ENCODE assay signal across 20 cellular contexts in genomic region chr1:202247837-202248795, GRCh38. TPM values are rescaled to one million over a fixed set of nuclear protein-coding genes. Genes with fewer than 3 reads are reported as not detected.
DNase-seq lines count a peak whose midpoint lies in the region; ATAC-seq and TF ChIP-seq lines count a peak whose summit lies in the region.
"Had no signal": no experiment of that assay in that cellular context is flagged by ENCODE, and none has a peak within 500 bp of the region (broad histone marks: within the 10 kb centered on the region; RNA-seq: fewer than 3 reads in every experiment).

No MANE protein-coding gene starts in this region.

- H3K4me3 ChIP-seq in right cardiac atrium (ENCODE audit: low read length) (no peak overlapping the region), endodermal cell (ENCODE audit: low read length) (no peak overlapping the region), hepatocyte (no peak overlapping the region)

- no peaks in the 10 kb centered on the region for H3K79me2 ChIP-seq in hepatocyte

- no peak overlapping the region for H3K9ac ChIP-seq in endodermal cell (ENCODE audit: extremely low read depth, low read length, poor library complexity, severe bottlenecking)

- peak; percentile 59 for DNase-seq in cardiac septum (ENCODE audit: low spot score)
- DNase-seq in right cardiac atrium = no peak
- peak; percentile 96 for DNase-seq in NCI-H2171 treated with DMSO at 0.1 percent for 48 hours (lab: John Stamatoyannopoulos, UW)
- peak; percentile 75 for DNase-seq in endodermal cell
- DNase-seq in hepatocyte (ENCODE audit: low spot score) = no peak
- no peak for DNase-seq in caudate nucleus (lab: John Stamatoyannopoulos, UW)
- DNase-seq: activated CD4-positive, alpha-beta T cell treated with anti-CD3 and anti-CD28 coated beads, Interleukin-2, amount 10 ng/mL, durations not matched to agents 7 days and 5 days; activated T-cell treated with anti-CD3 and anti-CD28 coated beads, Interleukin-2, amount 50 U/mL, for 72 hours; BE2C; DMS153; MM.1S; NK-92 treated with Interleukin-12 subunit alpha and Interleukin-12 subunit beta, amount 100 ng/mL, for 24 hours; nucleus accumbens; SIG-M5; small intestine; T1000 had no signal

- TF ChIP-seq CTCF in endodermal cell (conservative IDR thresholded peaks at IDR 0.05) = no peak
- no peak for TF ChIP-seq CTCF in hepatocyte (IDR thresholded peaks at IDR 0.05; ENCODE audit: poor library complexity)

- ATAC-seq in right cardiac atrium (no peak), GM21737 (IDR thresholded peaks at IDR 0.05; ENCODE audit: unreplicated experiment) (no peak)
- ATAC-seq: activated T-cell treated with anti-CD3 and anti-CD28 coated beads, Interleukin-2, amount 50 U/mL, for 72 hours; stimulated activated memory B cell treated with anti-CD40 and anti-IgM and Interleukin-4, amounts not matched to agents 10 μg/mL and 1 μg/mL and 100 μg/mL, for 72 hours had no signal

- no peak overlapping the region for H3K4me2 ChIP-seq in hepatocyte

- WGBS in right cardiac atrium = 52% methylated on average over 20 of the region's 20 CpGs
- 77 to 83% methylated on average over 10 to 20 of the region's 20 CpGs for WGBS in endodermal cell (ENCODE audit: insufficient coverage in 1 of 2, insufficient read length in 1 of 2), 2 experiments
- WGBS in hepatocyte (ENCODE audit: low lambda C conversion rate, missing lambda C conversion rate) = 67% methylated on average over 20 of the region's 20 CpGs

- H3K36me3 Mint-ChIP-seq in endodermal cell (ENCODE audit: low read depth) = no peaks in the 10 kb centered on the region
- H3K36me3 Mint-ChIP-seq: mesothelial cell of epicardium; stimulated activated memory B cell treated with anti-CD40 and anti-IgM and Interleukin-4, amounts not matched to agents 10 μg/mL and 1 μg/mL and 100 μg/mL, for 72 hours had no signal

- no peaks in the 10 kb centered on the region for H3K9me2 ChIP-seq in hepatocyte (replicated peaks; ENCODE audit: insufficient read depth)

- H3K36me3 ChIP-seq in endodermal cell (ENCODE audit: control insufficient read depth, insufficient read depth, low read length) (no peaks in the 10 kb centered on the region), hepatocyte (replicated peaks; ENCODE audit: insufficient read depth, low read depth) (no peaks in the 10 kb centered on the region)
- H3K36me3 ChIP-seq: BE2C had no signal

- no peak overlapping the region for H2AFZ ChIP-seq in hepatocyte

- H3K4me3 Mint-ChIP-seq in endodermal cell = no peak overlapping the region
- H3K4me3 Mint-ChIP-seq: activated CD4-positive, alpha-beta T cell treated with anti-CD3 and anti-CD28 coated beads, Interleukin-2, amount 10 ng/mL, durations not matched to agents 7 days and 5 days; activated T-cell treated with anti-CD3 and anti-CD28 coated beads, Interleukin-2, amount 50 U/mL, for 72 hours; mesothelial cell of epicardium; stimulated activated memory B cell treated with anti-CD40 and anti-IgM and Interleukin-4, amounts not matched to agents 10 μg/mL and 1 μg/mL and 100 μg/mL, for 72 hours had no signal

- H3K27ac ChIP-seq in right cardiac atrium (ENCODE audit: low read length) (no peak overlapping the region), endodermal cell (ENCODE audit: low read depth, low read length) (no peak overlapping the region), temporal lobe (ENCODE audit: low read depth, low read length) (peak overlapping the region; percentile 17), hepatocyte (no peak overlapping the region), caudate nucleus (ENCODE audit: low read depth, low read length) (no peak overlapping the region)

- H3K27me3 ChIP-seq in right cardiac atrium (ENCODE audit: control insufficient read depth, insufficient read depth) = no peaks in the 10 kb centered on the region
- H3K27me3 ChIP-seq in endodermal cell (ENCODE audit: control insufficient read depth, insufficient read depth, low read length, poor library complexity, severe bottlenecking) = no peaks in the 10 kb centered on the region
- no peaks in the 10 kb centered on the region for H3K27me3 ChIP-seq in hepatocyte
- H3K27me3 ChIP-seq: BE2C had no signal

- H3K9me3 Mint-ChIP-seq in endodermal cell = no peaks in the 10 kb centered on the region
- H3K9me3 Mint-ChIP-seq: activated CD4-positive, alpha-beta T cell treated with anti-CD3 and anti-CD28 coated beads, Interleukin-2, amount 10 ng/mL, durations not matched to agents 7 days and 5 days; activated T-cell treated with anti-CD3 and anti-CD28 coated beads, Interleukin-2, amount 50 U/mL, for 72 hours; mesothelial cell of epicardium; stimulated activated memory B cell treated with anti-CD40 and anti-IgM and Interleukin-4, amounts not matched to agents 10 μg/mL and 1 μg/mL and 100 μg/mL, for 72 hours had no signal

- peaks cover 1% of the 10 kb centered on the region for H3K27me3 Mint-ChIP-seq in endodermal cell (ENCODE audit: insufficient read depth)

- H3K4me1 Mint-ChIP-seq in endodermal cell = peaks cover 13% of the 10 kb centered on the region
- H3K4me1 Mint-ChIP-seq: activated CD4-positive, alpha-beta T cell treated with anti-CD3 and anti-CD28 coated beads, Interleukin-2, amount 10 ng/mL, durations not matched to agents 7 days and 5 days; stimulated activated memory B cell treated with anti-CD40 and anti-IgM and Interleukin-4, amounts not matched to agents 10 μg/mL and 1 μg/mL and 100 μg/mL, for 72 hours had no signal

- no peak overlapping the region for H3K27ac Mint-ChIP-seq in endodermal cell
- H3K27ac Mint-ChIP-seq: activated CD4-positive, alpha-beta T cell treated with anti-CD3 and anti-CD28 coated beads, Interleukin-2, amount 10 ng/mL, durations not matched to agents 7 days and 5 days; activated T-cell treated with anti-CD3 and anti-CD28 coated beads, Interleukin-2, amount 50 U/mL, for 72 hours; mesothelial cell of epicardium; stimulated activated memory B cell treated with anti-CD40 and anti-IgM and Interleukin-4, amounts not matched to agents 10 μg/mL and 1 μg/mL and 100 μg/mL, for 72 hours had no signal

- H3K4me1 ChIP-seq in right cardiac atrium (ENCODE audit: control insufficient read depth, insufficient read depth, low read length) (no peaks in the 10 kb centered on the region), endodermal cell (ENCODE audit: control insufficient read depth, insufficient read depth, low read length) (peaks cover 3% of the 10 kb centered on the region), hepatocyte (ENCODE audit: insufficient read depth) (no peaks in the 10 kb centered on the region)
- H3K4me1 ChIP-seq: BE2C had no signal

- no peaks in the 10 kb centered on the region for H3K9me3 ChIP-seq in right cardiac atrium (ENCODE audit: control insufficient read depth, low read length)
- H3K9me3 ChIP-seq in endodermal cell (ENCODE audit: control insufficient read depth, low read length) = no peaks in the 10 kb centered on the region
- H3K9me3 ChIP-seq in hepatocyte (ENCODE audit: low read depth) = no peaks in the 10 kb centered on the region
- H3K9me3 ChIP-seq: BE2C had no signal

- H4K20me1 ChIP-seq in hepatocyte (ENCODE audit: insufficient read depth, poor library complexity, severe bottlenecking) = no peaks in the 10 kb centered on the region

- intact Hi-C loops in cardiac septum (cut with DNase I) (no loop called here), right cardiac atrium (cut with DNase I) (no loop called here)

RNA-seq across cellular contexts. Expression of gene LGR6, which starts 54.5 kb away (rescaled TPM):
- total RNA-seq in cardiac septum (0.86 TPM), right cardiac atrium (10 to 100 TPM; 22.4 to 52.7 (median 35.8) TPM), endodermal cell (1 to 10 TPM in 1 of 2 donors, under 1 TPM in 1; 0.73 to 1.5 TPM), temporal lobe (0.49 TPM), hepatocyte (0.32 and 0.80 TPM in 2 replicates)
- polyA plus RNA-seq in right cardiac atrium (22.5 TPM), hepatocyte (1.1 and 1.5 TPM in 2 replicates)
- 0.57 TPM for polyA plus RNA-seq in endodermal cell (2013, experiment 1 of 2)
- 0.79 TPM for polyA plus RNA-seq in endodermal cell (2013, experiment 2 of 2)
- total RNA-seq: activated CD4-positive, alpha-beta T cell treated with anti-CD3 and anti-CD28 coated beads, Interleukin-2, amount 10 ng/mL, durations not matched to agents 7 days and 5 days had no signal

Comparison
In these comparisons a context has a peak if more than half of its experiments do, and no peak if none do; other contexts are left out.
1. DNase-seq: peak in cardiac septum (single experiment), NCI-H2171 treated with DMSO at 0.1 percent for 48 hours (single experiment) and endodermal cell (single experiment); none in right cardiac atrium (0 of 3), hepatocyte (single experiment) and caudate nucleus (0 of 61).
2. RNA of gene LGR6, which starts 54.5 kb away (total RNA-seq): 22.4 to 52.7 TPM in right cardiac atrium; 0.73 to 1.5 TPM in endodermal cell, 0.86 TPM in cardiac septum (single experiment), 0.32 to 0.80 TPM in hepatocyte and 0.49 TPM in temporal lobe (single experiment); every median in the first group is over 4 times any median in the second.